In the genomic region with DNA sequence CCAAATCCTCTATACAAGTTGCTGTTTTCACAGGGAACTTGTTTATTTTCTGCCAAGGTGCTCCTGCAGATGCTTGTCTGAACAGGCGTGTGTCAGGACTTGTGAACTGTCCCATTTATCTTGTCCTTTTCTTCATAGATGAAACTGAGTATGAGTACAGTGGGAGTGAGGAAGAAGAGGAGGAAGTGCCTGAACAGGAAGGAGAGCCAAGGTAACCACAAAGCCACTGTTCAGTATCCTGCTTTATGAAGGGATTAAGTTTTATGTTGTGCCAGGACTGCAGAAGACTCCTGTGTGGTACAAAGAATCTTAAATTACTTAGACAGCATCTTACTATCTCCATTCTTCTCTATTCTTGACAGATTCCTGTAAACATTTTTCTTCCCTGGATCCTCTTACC, we compare ENCODE assay signal across 1 cellular context.
TF ChIP-seq lines count a peak whose summit lies in the region.

No MANE protein-coding gene starts in this region.

TF ChIP-seq in IMR-90, 13 proteins besides CTCF, POLR2A, EP300 and RAD21 (continued from another document):
- TF ChIP-seq ELK1 (IDR thresholded peaks at IDR 0.05; ENCODE audit: borderline replicate concordance, low read depth, low read length) = no peak
